18 cellular contexts compared by ENCODE assay signal in the genomic region with DNA sequence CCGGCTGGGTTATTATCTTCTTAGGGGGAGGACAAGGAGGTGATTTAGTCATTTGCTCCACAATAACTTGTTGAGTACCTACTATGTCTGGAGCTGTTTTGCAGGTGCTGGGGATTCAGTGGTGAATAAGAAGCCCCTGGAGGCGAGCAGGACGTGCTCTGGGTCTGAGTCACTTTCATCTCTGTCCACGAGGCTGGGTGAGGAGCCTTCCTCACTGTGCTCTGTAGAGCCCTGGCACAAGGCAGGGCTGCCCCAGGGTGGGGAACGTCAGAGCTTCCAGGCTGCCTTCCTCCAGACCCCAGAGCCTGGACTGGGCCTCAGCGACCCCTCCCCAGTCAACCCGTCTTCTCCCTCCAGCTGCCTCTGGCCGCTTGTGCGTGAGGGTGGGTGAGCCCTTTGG. TPM values are rescaled to one million over a fixed set of nuclear protein-coding genes. Genes with fewer than 3 reads are reported as not detected.
A peak's percentile ranks its signal among the peaks of the same experiment; 100 is the strongest.
DNase-seq lines count a peak whose midpoint lies in the region; ATAC-seq and TF ChIP-seq lines count a peak whose summit lies in the region.
"Had no signal": no experiment of that assay in that cellular context is flagged by ENCODE, and none has a peak within 500 bp of the region (broad histone marks: within the 10 kb centered on the region; RNA-seq: fewer than 3 reads in every experiment).

No MANE protein-coding gene starts in this region.

- no peak overlapping the region for H3K14ac ChIP-seq in H9 (ENCODE audit: insufficient read depth, low read length)

- no peak overlapping the region for H3K4me3 Mint-ChIP-seq in H9
- no peak overlapping the region for H3K4me3 Mint-ChIP-seq in stimulated activated effector memory CD8-positive, alpha-beta T cell treated with anti-CD3 and anti-CD28 coated beads, Interleukin-12 subunit alpha, Interleukin-12 subunit beta, amount 100 ng/mL, for 72 hours

- no peaks in the 10 kb centered on the region for H3K4me1 ChIP-seq in H9 (ENCODE audit: insufficient read depth, low read length)
- H3K4me1 ChIP-seq in Panc1 (ENCODE audit: control insufficient read depth, insufficient read depth, low read length), result peaks cover 4% of the 10 kb centered on the region
- no peaks in the 10 kb centered on the region for H3K4me1 ChIP-seq in adrenal gland (replicated peaks in 1 of 2)
- H3K4me1 ChIP-seq: tibial nerve had no signal

- no peak overlapping the region for H3K4ac ChIP-seq in H9 (ENCODE audit: low read depth, low read length)

- H2BK120ac ChIP-seq in H9 (ENCODE audit: low read depth, low read length, poor library complexity, severe bottlenecking), result no peak overlapping the region

- POLR2A ChIA-PET in Panc1 (lab: Charles Lee), result no interaction called here

- peak; percentile 77 for ATAC-seq in Panc1
- ATAC-seq in stimulated activated effector memory CD8-positive, alpha-beta T cell treated with anti-CD3 and anti-CD28 coated beads, Interleukin-12 subunit alpha, Interleukin-12 subunit beta, amount 100 ng/mL, for 72 hours, result peak; percentile 38
- ATAC-seq: activated naive CD4-positive, alpha-beta T cell treated with anti-CD3 and anti-CD28 coated beads, Interleukin-2, amount 50 U/mL, for 72 hours; left lobe of liver had no signal

- H2BK5ac ChIP-seq in H9 (ENCODE audit: insufficient read length, low read length), result no peak overlapping the region

- no peak overlapping the region for H2BK15ac ChIP-seq in H9 (ENCODE audit: low read depth, low read length)

- no peaks in the 10 kb centered on the region for H3K27me3 ChIP-seq in H9 (ENCODE audit: insufficient read depth, low read length)
- H3K27me3 ChIP-seq in Panc1 (ENCODE audit: control insufficient read depth, insufficient read depth, low read length), result no peaks in the 10 kb centered on the region
- H3K27me3 ChIP-seq in H7 (ENCODE audit: control insufficient read depth, insufficient read depth, low read length), result no peaks in the 10 kb centered on the region
- H3K27me3 ChIP-seq in adrenal gland, result no peaks in the 10 kb centered on the region
- H3K27me3 ChIP-seq: hepatocyte had no signal

- H3K4me3 ChIP-seq in Panc1 (ENCODE audit: low read depth in 2 of 2, low read length in 2 of 2) (no peak overlapping the region), H7 (ENCODE audit: insufficient read depth, low read depth, low read length) (no peak overlapping the region), adrenal gland (no peak overlapping the region)
- H3K4me3 ChIP-seq: hepatocyte, tibial nerve had no signal

- H3K18ac ChIP-seq in H9 (ENCODE audit: insufficient read length, low read depth, low read length), result no peak overlapping the region

- no peak overlapping the region for H4K8ac ChIP-seq in H9 (replicated peaks; ENCODE audit: insufficient read length, low read depth, low read length)

- no peak overlapping the region for H4K91ac ChIP-seq in H9 (ENCODE audit: insufficient read length, low read depth, low read length)

- H3K4me2 ChIP-seq in H9 (ENCODE audit: insufficient read depth, insufficient read length, low read length), result no peak overlapping the region
- H3K4me2 ChIP-seq: hepatocyte had no signal

- no peak overlapping the region for H3K9ac ChIP-seq in H9 (ENCODE audit: extremely low read depth, insufficient read length, low read length)

- intact Hi-C loops in Panc1 (cut with micrococcal nuclease; ENCODE audit: unreplicated experiment) (no loop called here), adrenal gland (cut with DNase I) (loop anchor here in 1 of 2 donors (10.0 kb wide), 1 partner anchor 1135 kb away; no protein-coding TSS in a partner anchor)

- H3K27ac Mint-ChIP-seq in H9, result no peak overlapping the region
- no peak overlapping the region for H3K27ac Mint-ChIP-seq in stimulated activated effector memory CD8-positive, alpha-beta T cell treated with anti-CD3 and anti-CD28 coated beads, Interleukin-12 subunit alpha, Interleukin-12 subunit beta, amount 100 ng/mL, for 72 hours
- H3K27ac Mint-ChIP-seq: activated naive CD4-positive, alpha-beta T cell treated with anti-CD3 and anti-CD28 coated beads, Interleukin-2, amount 50 U/mL, for 72 hours had no signal

- TF ChIP-seq POLR2A in adrenal gland (IDR thresholded peaks at IDR 0.05), result no peak

- no peaks in the 10 kb centered on the region for H3K36me3 Mint-ChIP-seq in H9 (ENCODE audit: insufficient read depth in 1 of 3, low read depth in 3 of 3)
- H3K36me3 Mint-ChIP-seq in stimulated activated effector memory CD8-positive, alpha-beta T cell treated with anti-CD3 and anti-CD28 coated beads, Interleukin-12 subunit alpha, Interleukin-12 subunit beta, amount 100 ng/mL, for 72 hours, result no peaks in the 10 kb centered on the region
- H3K36me3 Mint-ChIP-seq: activated naive CD4-positive, alpha-beta T cell treated with anti-CD3 and anti-CD28 coated beads, Interleukin-2, amount 50 U/mL, for 72 hours had no signal

- H3K9me3 Mint-ChIP-seq in H9, result no peaks in the 10 kb centered on the region
- H3K9me3 Mint-ChIP-seq in stimulated activated effector memory CD8-positive, alpha-beta T cell treated with anti-CD3 and anti-CD28 coated beads, Interleukin-12 subunit alpha, Interleukin-12 subunit beta, amount 100 ng/mL, for 72 hours, result no peaks in the 10 kb centered on the region
- H3K9me3 Mint-ChIP-seq: activated naive CD4-positive, alpha-beta T cell treated with anti-CD3 and anti-CD28 coated beads, Interleukin-2, amount 50 U/mL, for 72 hours had no signal

- no peaks in the 10 kb centered on the region for H4K20me1 ChIP-seq in H9 (ENCODE audit: control insufficient read depth, insufficient read depth, insufficient read length)

- H3K4me1 Mint-ChIP-seq in H9, result peaks cover 18 to 19% of the 10 kb centered on the region in 2 experiments
- no peaks in the 10 kb centered on the region for H3K4me1 Mint-ChIP-seq in stimulated activated effector memory CD8-positive, alpha-beta T cell treated with anti-CD3 and anti-CD28 coated beads, Interleukin-12 subunit alpha, Interleukin-12 subunit beta, amount 100 ng/mL, for 72 hours

- no peak overlapping the region for H3K56ac ChIP-seq in H9 (ENCODE audit: insufficient read length, low read depth, low read length)

- H2AFZ ChIP-seq in H9 (ENCODE audit: low read length), result no peak overlapping the region
- H2AFZ ChIP-seq: hepatocyte had no signal

- no peaks in the 10 kb centered on the region for H3K79me1 ChIP-seq in H9 (ENCODE audit: insufficient read depth, low read depth, low read length, poor library complexity, severe bottlenecking)

- H3K79me2 ChIP-seq in H9 (ENCODE audit: insufficient read depth, low read length), result no peaks in the 10 kb centered on the region
- H3K79me2 ChIP-seq: hepatocyte had no signal

- H2AK5ac ChIP-seq in H9 (ENCODE audit: insufficient read length, low read length), result no peak overlapping the region

- BruUV-seq in Panc1 (replicated peaks; lab: Mats Ljungman, UMichigan), result no TSS peak

- peaks cover 12% of the 10 kb centered on the region for H3K27me3 Mint-ChIP-seq in H9 (ENCODE audit: low read depth)

- H3T11ph ChIP-seq in H9 (ENCODE audit: low read length), result no peak overlapping the region

- no peak overlapping the region for H4K5ac ChIP-seq in H9 (ENCODE audit: insufficient read length, low read depth, low read length)

- CTCF ChIA-PET in Panc1 (lab: Charles Lee), result no interaction called here

- H3K23me2 ChIP-seq in H9 (ENCODE audit: insufficient read length, low read depth, low read length, poor library complexity, severe bottlenecking), result no peaks in the 10 kb centered on the region

- no peak overlapping the region for H3K27ac ChIP-seq in H9 (ENCODE audit: insufficient read length, low read depth, low read length)
- H3K27ac ChIP-seq in Panc1 (ENCODE audit: low read length), result no peak overlapping the region
- H3K27ac ChIP-seq in adrenal gland, result no peak overlapping the region
- H3K27ac ChIP-seq: hepatocyte, tibial nerve had no signal

- H3K23ac ChIP-seq in H9 (ENCODE audit: insufficient read length, low read depth, low read length), result no peak overlapping the region

- in situ Hi-C loops in Panc1 (cut with HindIII; ENCODE audit: low pct_unique_long_range_greater_than_20kb, low sequenced_read_pairs), result no loop called here

- WGBS in H9 (ENCODE audit: extremely low coverage, insufficient read length, low lambda C conversion rate), result no CpG with 5 or more reads among the region's 9 CpGs
- WGBS in adrenal gland, 4 donors, result 60 to 78% (median 72%) methylated on average over 6 to 9 of the region's 9 CpGs

- no peaks in the 10 kb centered on the region for H3K36me3 ChIP-seq in Panc1 (ENCODE audit: control insufficient read depth, insufficient read depth, low read length)
- H3K36me3 ChIP-seq in H7 (replicated peaks; ENCODE audit: control insufficient read depth, insufficient read depth, low read length), result no peaks in the 10 kb centered on the region
- no peaks in the 10 kb centered on the region for H3K36me3 ChIP-seq in adrenal gland (replicated peaks in 1 of 2)
- H3K36me3 ChIP-seq: tibial nerve had no signal

- DNase-seq in H9 (peak; percentile 49), Panc1 (ENCODE audit: low read depth, low spot score) (no peak), epidermal melanocyte (ENCODE audit: insufficient read length, low spot score) (peak; percentile 15), H4 (ENCODE audit: low spot score) (no peak), H7 (no peak), adrenal gland (no peak)
- no peak for DNase-seq in stimulated activated effector memory CD8-positive, alpha-beta T cell treated with anti-CD3 and anti-CD28 coated beads, Interleukin-12 subunit alpha, Interleukin-12 subunit beta, amount 100 ng/mL, for 72 hours (ENCODE audit: low spot score in 2 of 2)
- DNase-seq: COR-L47; NCI-H1694; NCI-H524 treated with DMSO at 0.1 percent for 48 hours; stimulated activated CD4-positive, alpha-beta T cell treated with anti-CD3 and anti-CD28 coated beads, Interleukin-4, amount 100 ng/mL, for 1 hour; T-helper 2 cell had no signal

- no peak overlapping the region for H2BK12ac ChIP-seq in H9 (ENCODE audit: insufficient read length, low read depth, low read length)

- H2BK20ac ChIP-seq in H9 (ENCODE audit: low read depth, low read length, poor library complexity, severe bottlenecking), result no peak overlapping the region

- TF ChIP-seq CTCF in H9 (conservative IDR thresholded peaks at IDR 0.05), result no peak
- no peak for TF ChIP-seq CTCF in Panc1 (IDR thresholded peaks at IDR 0.05)
- no peak for TF ChIP-seq CTCF in adrenal gland (IDR thresholded peaks at IDR 0.05)

- H3K9me3 ChIP-seq in H9 (ENCODE audit: control insufficient read depth, low read depth, low read length) (no peaks in the 10 kb centered on the region), Panc1 (ENCODE audit: control insufficient read depth, insufficient read depth, low read depth, low read length) (no peaks in the 10 kb centered on the region), adrenal gland (replicated peaks in 1 of 3) (no peaks in the 10 kb centered on the region)

RNA-seq across cellular contexts. Expression of a gene that starts 2.5 kb away (rescaled TPM):
- not detected in 2 replicates for total RNA-seq in H9 (2021)
- total RNA-seq in Panc1 (2021; ENCODE audit: unreplicated experiment), result not detected
- not detected for polyA plus RNA-seq in Panc1 (2012; ENCODE audit: insufficient read length)
- 0.04 TPM in 1 of 2 replicates, not detected in the other for total RNA-seq in H4 (2014; rRNA removed; shearing (Covaris generic))
- total RNA-seq in H7 (2014; rRNA removed; shearing (Covaris generic)), result not detected in 2 replicates
- not detected for total RNA-seq in adrenal gland
- not detected for polyA plus RNA-seq in adrenal gland
- total RNA-seq: activated naive CD4-positive, alpha-beta T cell treated with anti-CD3 and anti-CD28 coated beads, Interleukin-2, amount 50 U/mL, for 72 hours; hepatocyte; left lobe of liver; LHCN-M2; tibial nerve had no signal
- polyA plus RNA-seq: esophagus, hepatocyte had no signal

Comparison
In these comparisons a context has a peak if more than half of its experiments do, and no peak if none do; other contexts are left out.
1. DNase-seq: peak in H9 (single experiment) and epidermal melanocyte (single experiment); none in Panc1 (single experiment), stimulated activated effector memory CD8-positive, alpha-beta T cell treated with anti-CD3 and anti-CD28 coated beads, Interleukin-12 subunit alpha, Interleukin-12 subunit beta, amount 100 ng/mL, for 72 hours (0 of 2), H4 (single experiment), H7 (single experiment) and adrenal gland (0 of 7).